Comparison of ENCODE assay signal across 9 cellular contexts in genomic region chr11:130634981-130635473, GRCh38.
DNase-seq lines count a peak whose midpoint lies in the region; ATAC-seq and TF ChIP-seq lines count a peak whose summit lies in the region.
"Had no signal": no experiment of that assay in that cellular context is flagged by ENCODE, and none has a peak within 500 bp of the region (broad histone marks: within the 10 kb centered on the region; RNA-seq: fewer than 3 reads in every experiment).

No MANE protein-coding gene starts in this region.

- H3K23ac ChIP-seq in mesenchymal stem cell (ENCODE audit: low read length in 2 of 2): no peak overlapping the region

- peak overlapping the region; percentile 58 to 64 for H3K18ac ChIP-seq in mesenchymal stem cell (ENCODE audit: low read depth in 1 of 2, low read length in 2 of 2)

- H3K9ac ChIP-seq in mesenchymal stem cell (ENCODE audit: low read length): peak overlapping the region; percentile 40

- no peak overlapping the region for H2AFZ ChIP-seq in mesenchymal stem cell (ENCODE audit: low read depth, low read length)

- no peak overlapping the region for H2BK5ac ChIP-seq in mesenchymal stem cell (ENCODE audit: low read depth, low read length, poor library complexity, severe bottlenecking)

- peaks cover 27% of the 10 kb centered on the region for H3K4me1 ChIP-seq in mesenchymal stem cell (ENCODE audit: control insufficient read depth, insufficient read depth, low read depth, low read length)

- no peaks in the 10 kb centered on the region for H3K36me3 ChIP-seq in brain microvascular endothelial cell (replicated peaks)
- no peaks in the 10 kb centered on the region for H3K36me3 ChIP-seq in mesenchymal stem cell (ENCODE audit: control insufficient read depth in 1 of 2, insufficient read depth in 2 of 2, low read depth in 1 of 2, low read length in 2 of 2)
- H3K36me3 ChIP-seq: right lobe of liver had no signal

- in situ Hi-C loops in brain microvascular endothelial cell (cut with HindIII; ENCODE audit: low pct_ligation_motif_present, low sequenced_read_pairs): no loop called here

- H3K79me1 ChIP-seq in mesenchymal stem cell (replicated peaks; ENCODE audit: low read length, poor library complexity, severe bottlenecking): no peaks in the 10 kb centered on the region

- TF ChIP-seq CTCF in brain microvascular endothelial cell (IDR thresholded peaks at IDR 0.05; ENCODE audit: low read depth, low read length, missing control alignments): no peak

- H3K27ac ChIP-seq in brain microvascular endothelial cell: peak overlapping the region; percentile 74
- peak overlapping the region; percentile 87 for H3K27ac ChIP-seq in mesenchymal stem cell (ENCODE audit: low read length, poor library complexity, severe bottlenecking)
- H3K27ac ChIP-seq: right lobe of liver had no signal

- peak overlapping the region; percentile 91 for H4K91ac ChIP-seq in mesenchymal stem cell (ENCODE audit: low read length)

- ATAC-seq in HG03354 (IDR thresholded peaks at IDR 0.05; ENCODE audit: poor library complexity, severe bottlenecking, unreplicated experiment): no peak
- ATAC-seq in GM21528 (IDR thresholded peaks at IDR 0.05; ENCODE audit: low FRiP score, unreplicated experiment): no peak

- H3K9me3 ChIP-seq in mesenchymal stem cell (ENCODE audit: control insufficient read depth, low read length): no peaks in the 10 kb centered on the region
- H3K9me3 ChIP-seq: right lobe of liver had no signal

- H3K4me3 ChIP-seq in brain microvascular endothelial cell (ENCODE audit: low read depth, low read length) (no peak overlapping the region), mesenchymal stem cell (ENCODE audit: insufficient read depth in 1 of 2, low read depth in 1 of 2, low read length in 2 of 2) (no peak overlapping the region)
- H3K4me3 ChIP-seq: right lobe of liver had no signal

- H3K4me2 ChIP-seq in mesenchymal stem cell (ENCODE audit: low read length, poor library complexity, severe bottlenecking): peak overlapping the region; percentile 14

- H4K8ac ChIP-seq in mesenchymal stem cell (ENCODE audit: low read length): peak overlapping the region; percentile 83

- H2BK15ac ChIP-seq in mesenchymal stem cell (ENCODE audit: low read depth, poor library complexity, severe bottlenecking): no peak overlapping the region

- H2AK5ac ChIP-seq in mesenchymal stem cell (ENCODE audit: low read length, severe bottlenecking): peak overlapping the region; percentile 45

- 37% methylated on average over 10 of the region's 10 CpGs for WGBS in mesenchymal stem cell

- peak overlapping the region in 1 of 2 experiments; percentile 66 for H3K4ac ChIP-seq in mesenchymal stem cell (ENCODE audit: low read depth in 1 of 2, low read length in 2 of 2)

- DNase-seq in GM03348 (ENCODE audit: low spot score) (peak; percentile 53), NCI-H1417 treated with DMSO at 0.1 percent for 48 hours (lab: John Stamatoyannopoulos, UW) (peak; percentile 12), brain microvascular endothelial cell (peak; percentile 54), mesenchymal stem cell (peak; percentile 46), globus pallidus (ENCODE audit: low spot score) (no peak), SKM-1 (lab: John Stamatoyannopoulos, UW; ENCODE audit: unreplicated experiment) (no peak)
- DNase-seq: right lobe of liver had no signal

- no peaks in the 10 kb centered on the region for H3K27me3 ChIP-seq in brain microvascular endothelial cell (replicated peaks)
- H3K27me3 ChIP-seq in mesenchymal stem cell (ENCODE audit: control insufficient read depth in 1 of 2, insufficient read depth in 1 of 2, low read length in 2 of 2): no peaks in the 10 kb centered on the region
- H3K27me3 ChIP-seq: right lobe of liver had no signal

- peak overlapping the region; percentile 27 for H2BK120ac ChIP-seq in mesenchymal stem cell (ENCODE audit: low read depth, low read length)

- H2BK12ac ChIP-seq in mesenchymal stem cell (ENCODE audit: low read length in 2 of 2): peak overlapping the region; percentile 45 to 98

- peak overlapping the region in 1 of 2 experiments; percentile 35 for H3K14ac ChIP-seq in mesenchymal stem cell (ENCODE audit: low read length in 2 of 2)

Comparison
In these comparisons a context has a peak if more than half of its experiments do, and no peak if none do; other contexts are left out.
1. DNase-seq: peak in GM03348 (single experiment), NCI-H1417 treated with DMSO at 0.1 percent for 48 hours (single experiment), brain microvascular endothelial cell (single experiment) and mesenchymal stem cell (single experiment); none in globus pallidus (single experiment) and SKM-1 (single experiment).